In the genomic region with DNA sequence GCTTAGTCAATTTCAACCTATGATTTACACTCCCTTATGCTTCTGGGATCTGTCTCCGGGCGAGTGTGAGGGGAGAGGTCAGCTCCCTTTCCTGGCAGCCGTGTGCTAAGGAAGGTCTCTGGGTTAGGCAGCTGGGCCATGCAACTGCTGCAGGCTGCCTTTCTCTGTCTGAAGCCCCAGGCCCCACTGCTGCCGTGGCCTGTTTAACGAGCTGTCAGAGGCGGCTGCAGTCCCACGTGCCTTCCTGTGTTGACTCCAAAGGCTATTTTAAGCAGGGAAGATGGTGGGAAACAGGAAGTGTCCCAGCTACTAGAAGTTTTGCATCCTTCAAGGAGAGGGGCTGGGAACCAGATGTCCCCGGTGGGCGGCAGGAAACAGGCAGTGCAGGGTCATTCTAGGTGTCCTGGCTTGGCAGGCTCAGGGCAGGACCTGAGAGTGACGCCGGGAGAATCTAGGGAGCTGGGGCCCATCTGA, we compare ENCODE assay signal across 11 cellular contexts.
DNase-seq lines count a peak whose midpoint lies in the region; ATAC-seq, FAIRE-seq and TF ChIP-seq lines count a peak whose summit lies in the region.
"Had no signal": no experiment of that assay in that cellular context is flagged by ENCODE, and none has a peak within 500 bp of the region (broad histone marks: within the 10 kb centered on the region; RNA-seq: fewer than 3 reads in every experiment).

No MANE protein-coding gene starts in this region.

- no peak overlapping the region for H3K9ac ChIP-seq in rectal smooth muscle tissue (ENCODE audit: low read length)

- intact Hi-C loops in left colon (cut with DNase I, micrococcal nuclease) = no loop called here

- ATAC-seq in left colon (peak; percentile 24), HG03439 (IDR thresholded peaks at IDR 0.05; ENCODE audit: unreplicated experiment) (no peak)

- no peak overlapping the region for H3K4me3 ChIP-seq in coronary artery
- no peak overlapping the region for H3K4me3 ChIP-seq in rectal smooth muscle tissue (ENCODE audit: low read length)

- H3K4me1 ChIP-seq in rectal smooth muscle tissue (ENCODE audit: control insufficient read depth, insufficient read depth, low read length) = peaks cover 24% of the 10 kb centered on the region

- H3K36me3 ChIP-seq in rectal smooth muscle tissue (ENCODE audit: control insufficient read depth, insufficient read depth, low read length) = peaks cover 49% of the 10 kb centered on the region

- H3K27me3 ChIP-seq in rectal smooth muscle tissue (ENCODE audit: control insufficient read depth, insufficient read depth, low read length) = no peaks in the 10 kb centered on the region

- peak overlapping the region; percentile 43 to 53 for H3K27ac ChIP-seq in coronary artery
- peak overlapping the region; percentile 81 for H3K27ac ChIP-seq in rectal smooth muscle tissue (ENCODE audit: low read depth, low read length)

- no peak for FAIRE-seq in GM19239 (lab: Jason Lieb, UNC)

- TF ChIP-seq CTCF in coronary artery (IDR thresholded peaks at IDR 0.05) = no peak

- DNase-seq in EH (ENCODE audit: low read depth) = peak; percentile 76
- no peak for DNase-seq in coronary artery (ENCODE audit: low spot score)
- peak in 1 of 2 donors; percentile 49 for DNase-seq in left colon
- DNase-seq in T-helper 9 cell = no peak
- DNase-seq in GM19239 (ENCODE audit: insufficient read length, low spot score) = no peak
- no peak for DNase-seq in NCI-H1092 (lab: John Stamatoyannopoulos, UW)
- DNase-seq: activated T-cell treated with anti-CD3 and anti-CD28 coated beads, Interleukin-2, amount 50 U/mL, for 1 hour; AML-193; NCI-H1436 had no signal
